Comparison of ENCODE assay signal across 7 cellular contexts in genomic region chr1:163142152-163142551, GRCh38.
"Had no signal": no experiment of that assay in that cellular context is flagged by ENCODE, and none has a peak within 500 bp of the region (broad histone marks: within the 10 kb centered on the region; RNA-seq: fewer than 3 reads in every experiment).

No MANE protein-coding gene starts in this region.

- ATAC-seq: GM12878 had no signal

- DNase-seq: GDM1, GF-D8 had no signal

- H3K4me3 ChIP-seq: GM12878 had no signal

- FAIRE-seq: GM12878, GM12891, GM12892, GM18507, GM19239 had no signal
